ENCODE assay signal across 2 cellular contexts in genomic region chr10:84008878-84009277, GRCh38.
TF ChIP-seq lines count a peak whose summit lies in the region.

No MANE protein-coding gene starts in this region.

TF ChIP-seq in SK-N-SH treated with all-trans-retinoic acid at 6 μM for 48 hours, 23 proteins besides CTCF, POLR2A, EP300 and RAD21:
- no peak for TF ChIP-seq PATZ1 (CRISPR knock-in tag; IDR thresholded peaks at IDR 0.05; ENCODE audit: borderline replicate concordance)
- no peak for TF ChIP-seq ZC3H10 (CRISPR knock-in tag; IDR thresholded peaks at IDR 0.05)
- no peak for TF ChIP-seq POU6F1 (CRISPR knock-in tag; IDR thresholded peaks at IDR 0.05; ENCODE audit: borderline replicate concordance, low read depth)
- TF ChIP-seq ZFP30 (CRISPR knock-in tag; IDR thresholded peaks at IDR 0.05): no peak
- TF ChIP-seq ZFP3 (CRISPR knock-in tag; IDR thresholded peaks at IDR 0.05): no peak
- no peak for TF ChIP-seq PPARA (CRISPR knock-in tag; IDR thresholded peaks at IDR 0.05; ENCODE audit: borderline replicate concordance)
- TF ChIP-seq BACH2 (CRISPR knock-in tag; IDR thresholded peaks at IDR 0.05; ENCODE audit: borderline replicate concordance): no peak

TF ChIP-seq in GM12878, 131 proteins besides CTCF, POLR2A, EP300 and RAD21 (continued from another document):
- no peak for TF ChIP-seq ZNF687 (IDR thresholded peaks at IDR 0.05)
- TF ChIP-seq CHD4 (IDR thresholded peaks at IDR 0.05): no peak
- TF ChIP-seq SMC3 (IDR thresholded peaks at IDR 0.05; ENCODE audit: borderline replicate concordance, low read length): peak; percentile 51; the same call in 1 of the 2 replicates
- no peak for TF ChIP-seq IRF3 (IDR thresholded peaks at IDR 0.05)
- no peak for TF ChIP-seq POU2F2 (IDR thresholded peaks at IDR 0.05; ENCODE audit: borderline replicate concordance, low read depth, low read length)
- no peak for TF ChIP-seq ZZZ3 (IDR thresholded peaks at IDR 0.05; ENCODE audit: control insufficient read depth, insufficient read length, low read depth)
- no peak for TF ChIP-seq NFIC (IDR thresholded peaks at IDR 0.05; ENCODE audit: low read depth, low read length)
- no peak for TF ChIP-seq WRNIP1 (IDR thresholded peaks at IDR 0.05; ENCODE audit: borderline replicate concordance, low read depth, low read length)
- TF ChIP-seq MEF2B (IDR thresholded peaks at IDR 0.05; ENCODE audit: partially characterized antibody, poor library complexity, severe bottlenecking): no peak
- peak; percentile 86 for TF ChIP-seq YY1 (IDR thresholded peaks at IDR 0.05; ENCODE audit: low read depth, low read length)
- no peak for TF ChIP-seq ZBTB11 (CRISPR knock-in tag; IDR thresholded peaks at IDR 0.05)
